15 cellular contexts compared by ENCODE assay signal in the genomic region with DNA sequence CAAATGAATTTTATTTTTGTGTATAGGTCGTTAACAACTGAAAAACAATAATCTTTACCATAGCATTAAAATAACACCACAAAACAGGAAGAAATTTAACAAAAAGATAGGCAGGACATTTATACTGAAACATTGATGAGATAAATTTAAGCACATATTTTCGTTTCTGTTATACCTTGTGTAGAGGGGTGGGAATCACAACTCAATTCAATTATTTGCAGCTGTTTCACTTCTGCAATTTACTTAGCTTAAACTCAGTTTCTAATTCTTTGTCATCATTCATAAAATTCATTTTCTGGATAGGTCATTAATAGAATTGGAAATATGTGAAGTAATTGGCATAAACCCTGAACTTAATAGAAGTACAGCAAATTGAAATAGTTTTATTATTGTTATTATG. TPM values are rescaled to one million over a fixed set of nuclear protein-coding genes. Genes with fewer than 3 reads are reported as not detected.
DNase-seq lines count a peak whose midpoint lies in the region; ATAC-seq, FAIRE-seq and TF ChIP-seq lines count a peak whose summit lies in the region.
"Had no signal": no experiment of that assay in that cellular context is flagged by ENCODE, and none has a peak within 500 bp of the region (broad histone marks: within the 10 kb centered on the region; RNA-seq: fewer than 3 reads in every experiment).

No MANE protein-coding gene starts in this region.

- H3K36me3 Mint-ChIP-seq in activated CD4-positive, alpha-beta T cell treated with anti-CD3 and anti-CD28 coated beads, Interleukin-2, amount 10 ng/mL, durations not matched to agents 24 days and 14 days (ENCODE audit: low read depth): no peaks in the 10 kb centered on the region

- peak; percentile 44 for DNase-seq in GM10266 (ENCODE audit: extremely low spot score)
- DNase-seq in GM19239 (ENCODE audit: insufficient read length, low spot score): no peak
- no peak for DNase-seq in activated CD4-positive, alpha-beta T cell treated with anti-CD3 and anti-CD28 coated beads, Interleukin-2, amount 10 ng/mL, durations not matched to agents 24 days and 14 days
- no peak for DNase-seq in GF-D8 (lab: John Stamatoyannopoulos, UW)
- DNase-seq in HPDE6-E6E7 (ENCODE audit: extremely low spot score): no peak
- no peak for DNase-seq in A172 (ENCODE audit: low spot score)
- DNase-seq: ACHN; activated CD8-positive, alpha-beta T cell treated with anti-CD3 and anti-CD28 coated beads, Interleukin-2, amount 10 ng/mL, durations not matched to agents 7 days and 5 days; cerebellar nuclear complex; PC-3 had no signal

- ATAC-seq in HG02610 (IDR thresholded peaks at IDR 0.05; ENCODE audit: unreplicated experiment): peak; percentile 80
- ATAC-seq in HG03342 (IDR thresholded peaks at IDR 0.05; ENCODE audit: unreplicated experiment): peak; percentile 59
- ATAC-seq: activated CD8-positive, alpha-beta T cell treated with anti-CD3 and anti-CD28 coated beads, Interleukin-2, amount 10 ng/mL, durations not matched to agents 7 days and 5 days; activated naive CD4-positive, alpha-beta T cell treated with anti-CD3 and anti-CD28 coated beads, Interleukin-2, amount 50 U/mL, for 72 hours; PC-3 had no signal

- TF ChIP-seq CTCF in GM10266 (IDR thresholded peaks at IDR 0.05; ENCODE audit: control insufficient read depth, insufficient read depth, low read depth, missing control alignments): no peak

- no peak overlapping the region for H3K27ac Mint-ChIP-seq in activated CD4-positive, alpha-beta T cell treated with anti-CD3 and anti-CD28 coated beads, Interleukin-2, amount 10 ng/mL, durations not matched to agents 24 days and 14 days
- H3K27ac Mint-ChIP-seq: activated CD8-positive, alpha-beta T cell treated with anti-CD3 and anti-CD28 coated beads, Interleukin-2, amount 10 ng/mL, durations not matched to agents 7 days and 5 days; activated naive CD4-positive, alpha-beta T cell treated with anti-CD3 and anti-CD28 coated beads, Interleukin-2, amount 50 U/mL, for 72 hours; T-helper 1 cell treated with Interleukin-12 subunit alpha and Interleukin-12 subunit beta and Interleukin-4 antibody, amounts not matched to agents 30 μg/mL and 1 μg/mL, for 36 hours had no signal

- H3K27me3 Mint-ChIP-seq in activated CD4-positive, alpha-beta T cell treated with anti-CD3 and anti-CD28 coated beads, Interleukin-2, amount 10 ng/mL, durations not matched to agents 24 days and 14 days: peaks cover 9% of the 10 kb centered on the region

- intact Hi-C loops in activated CD4-positive, alpha-beta T cell treated with anti-CD3 and anti-CD28 coated beads, Interleukin-2, amount 10 ng/mL, durations not matched to agents 24 days and 14 days (cut with micrococcal nuclease): no loop called here

- H3K4me1 Mint-ChIP-seq in activated CD4-positive, alpha-beta T cell treated with anti-CD3 and anti-CD28 coated beads, Interleukin-2, amount 10 ng/mL, durations not matched to agents 24 days and 14 days: no peaks in the 10 kb centered on the region

- H3K9me3 Mint-ChIP-seq in activated CD4-positive, alpha-beta T cell treated with anti-CD3 and anti-CD28 coated beads, Interleukin-2, amount 10 ng/mL, durations not matched to agents 24 days and 14 days: peaks cover 5% of the 10 kb centered on the region

- peak; percentile 84 for FAIRE-seq in GM19239 (lab: Jason Lieb, UNC)
- FAIRE-seq: urothelium cell line had no signal

- H3K4me3 Mint-ChIP-seq in activated CD4-positive, alpha-beta T cell treated with anti-CD3 and anti-CD28 coated beads, Interleukin-2, amount 10 ng/mL, durations not matched to agents 24 days and 14 days: no peak overlapping the region
- H3K4me3 Mint-ChIP-seq: activated CD8-positive, alpha-beta T cell treated with anti-CD3 and anti-CD28 coated beads, Interleukin-2, amount 10 ng/mL, durations not matched to agents 7 days and 5 days; T-helper 1 cell treated with Interleukin-12 subunit alpha and Interleukin-12 subunit beta and Interleukin-4 antibody, amounts not matched to agents 30 μg/mL and 1 μg/mL, for 36 hours had no signal

RNA-seq across cellular contexts. Expression of gene TP63, which starts 42.3 kb away (rescaled TPM):
- 0.98 and 1.1 TPM in 2 replicates for total RNA-seq in activated CD4-positive, alpha-beta T cell treated with anti-CD3 and anti-CD28 coated beads, Interleukin-2, amount 10 ng/mL, durations not matched to agents 24 days and 14 days
- 0.09 TPM in 1 of 2 replicates, not detected in the other for total RNA-seq in A172 (2014; rRNA removed; shearing (Covaris generic))
- total RNA-seq: activated CD8-positive, alpha-beta T cell treated with anti-CD3 and anti-CD28 coated beads, Interleukin-2, amount 10 ng/mL, durations not matched to agents 7 days and 5 days had no signal
